In genomic region chr1:209651148-209651547, GRCh38 we compare ENCODE assay signal across 8 cellular contexts. TPM values are rescaled to one million over a fixed set of nuclear protein-coding genes. Genes with fewer than 3 reads are reported as not detected.
A peak's percentile ranks its signal among the peaks of the same experiment; 100 is the strongest.
DNase-seq lines count a peak whose midpoint lies in the region; ATAC-seq, FAIRE-seq and TF ChIP-seq lines count a peak whose summit lies in the region.

No MANE protein-coding gene starts in this region.

- DNase-seq in HT-29 (ENCODE audit: low spot score): peak; percentile 85
- peak; percentile 46 to 61 for DNase-seq in activated CD4-positive, alpha-beta T cell treated with anti-CD3 and anti-CD28 coated beads for 4 hours
- DNase-seq in retinal pigment epithelial cell (ENCODE audit: low read depth): peak; percentile 26
- no peak for DNase-seq in NCI-H1436 (lab: John Stamatoyannopoulos, UW)

- H3K27ac ChIP-seq in esophagus (ENCODE audit: low read depth in 2 of 2, low read length in 1 of 2): peak overlapping the region; percentile 89

- WGBS in esophagus, 2 donors: 22 to 27% methylated on average over 5 of the region's 5 CpGs

- H3K36me3 ChIP-seq in esophagus (ENCODE audit: control insufficient read depth in 2 of 2, insufficient read depth in 2 of 2, low read length in 1 of 2): no peaks in the 10 kb centered on the region

- peak; percentile 78 for FAIRE-seq in A204.1 (lab: Jason Lieb, UNC)

- H3K27me3 ChIP-seq in esophagus (ENCODE audit: control insufficient read depth in 1 of 2, insufficient read depth in 2 of 2, low read length in 2 of 2): no peaks in the 10 kb centered on the region

- peak overlapping the region; percentile 9 to 16 for H3K4me3 ChIP-seq in esophagus (ENCODE audit: low read depth in 1 of 2, low read length in 2 of 2)
- H3K4me3 ChIP-seq in retinal pigment epithelial cell (ENCODE audit: low read length): no peak overlapping the region

- peaks cover 0 to 2% of the 10 kb centered on the region in 2 donors for H3K9me3 ChIP-seq in esophagus (ENCODE audit: control insufficient read depth in 2 of 2, insufficient read depth in 1 of 2, low read depth in 1 of 2, low read length in 1 of 2)

- ATAC-seq in GM19372 (IDR thresholded peaks at IDR 0.05; ENCODE audit: low read depth, unreplicated experiment): peak; percentile 40
- no peak for ATAC-seq in GM19452 (IDR thresholded peaks at IDR 0.05; ENCODE audit: unreplicated experiment)

- H3K4me1 ChIP-seq in esophagus (ENCODE audit: control insufficient read depth in 2 of 2, insufficient read depth in 2 of 2, low read length in 1 of 2): peaks cover 2 to 31% of the 10 kb centered on the region in 2 donors

- TF ChIP-seq CTCF in retinal pigment epithelial cell (conservative IDR thresholded peaks at IDR 0.05; ENCODE audit: low read depth, low read length): no peak

RNA-seq across cellular contexts. Expression of gene LAMB3, which starts 1.1 kb away (rescaled TPM):
- total RNA-seq in HT-29 (2014; rRNA removed; shearing (Covaris generic)): 109 and 120 TPM in 2 replicates
- polyA plus RNA-seq in esophagus: 10 to 100 TPM; 15.2 to 31.1 TPM

RNA-seq across cellular contexts. Expression of gene G0S2, which starts 24.1 kb away (rescaled TPM):
- total RNA-seq in HT-29 (2014; rRNA removed; shearing (Covaris generic)): 3.2 TPM in 2 replicates
- polyA plus RNA-seq in esophagus: 10 to 100 TPM in 1 of 2 donors, 1 to 10 TPM in 1; 5.1 to 10.5 TPM

RNA-seq across cellular contexts. Expression of gene HSD11B1, which starts 53.5 kb away (rescaled TPM):
- total RNA-seq in HT-29 (2014; rRNA removed; shearing (Covaris generic)): not detected in 2 replicates
- polyA plus RNA-seq in esophagus: under 1 TPM; 0.24 to 0.41 TPM
